ENCODE assay signal across 21 cellular contexts in the genomic region with DNA sequence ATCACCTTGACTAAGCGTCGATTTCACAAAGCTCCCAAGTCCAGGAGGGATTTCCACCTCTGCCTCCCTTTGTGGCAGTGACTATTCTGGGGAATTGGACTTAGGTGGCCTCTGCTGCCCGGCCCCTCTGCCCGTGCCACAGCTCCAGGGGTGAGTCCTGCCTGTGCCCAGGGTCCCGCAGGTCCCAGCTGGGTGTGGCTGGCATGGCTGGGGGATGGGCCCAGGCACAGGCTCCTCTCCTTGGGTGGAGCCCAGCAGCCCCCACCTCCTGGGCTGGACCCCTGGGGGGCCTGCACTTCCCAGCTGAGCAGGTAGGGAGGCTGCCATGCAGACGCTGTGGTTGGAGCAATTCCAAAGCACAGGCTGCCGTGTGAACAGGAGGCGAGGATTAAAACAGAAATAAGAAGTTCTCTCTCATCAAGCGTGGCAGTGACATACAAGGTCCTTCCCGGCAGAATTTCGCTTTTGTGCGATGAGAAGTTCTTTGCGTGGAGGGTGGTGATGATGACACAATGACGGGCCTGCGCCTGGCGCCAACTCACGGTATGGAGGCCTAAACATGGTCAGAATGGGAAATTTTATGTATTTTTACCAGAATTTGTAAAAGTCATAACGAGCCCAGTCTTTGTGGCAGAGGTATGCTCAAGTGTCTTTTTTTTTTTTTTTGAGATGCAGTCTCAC.
"Had no signal": no experiment of that assay in that cellular context is flagged by ENCODE, and none has a peak within 500 bp of the region (broad histone marks: within the 10 kb centered on the region; RNA-seq: fewer than 3 reads in every experiment).

No MANE protein-coding gene starts in this region.

- H3K36me3 ChIP-seq: Peyer's patch, SJSA1 had no signal

- H3K27me3 ChIP-seq: Peyer's patch had no signal

- DNase-seq: activated CD4-positive, alpha-beta memory T cell treated with anti-CD3 and anti-CD28 coated beads, Interleukin-2, amount 10 ng/mL, durations not matched to agents 7 days and 5 days; activated CD4-positive, alpha-beta T cell treated with anti-CD3 and anti-CD28 coated beads, Interleukin-2, amount 50 U/mL, for 1 hour; activated CD4-positive, CD25-positive, alpha-beta regulatory T cell; activated CD8-positive, alpha-beta memory T cell treated with anti-CD3 and anti-CD28 coated beads, Interleukin-2, amount 50 U/mL, for 48 hours; activated gamma-delta T cell; activated naive CD4-positive, alpha-beta T cell treated with anti-CD3 and anti-CD28 coated beads for 36 hours; activated T-cell treated with anti-CD3 and anti-CD28 coated beads, Interleukin-2, amount 50 U/mL, for 1 hour; amygdala; NCI-H1092; NCI-H1417; NCI-H1930; NCI-H345; NCI-H510A treated with DMSO at 0.1 percent for 48 hours; NCI-H69; NK-92 treated with Interleukin-12 subunit alpha and Interleukin-12 subunit beta, amount 100 ng/mL, for 24 hours; OCI-M1; Peyer's patch; SHP77; T1000 had no signal

- ATAC-seq: SK-N-SH treated with all-trans-retinoic acid at 6 μM for 48 hours had no signal

- H3K4me3 ChIP-seq: Peyer's patch, SJSA1 had no signal
